ENCODE assay signal across 1 cellular context in the genomic region with DNA sequence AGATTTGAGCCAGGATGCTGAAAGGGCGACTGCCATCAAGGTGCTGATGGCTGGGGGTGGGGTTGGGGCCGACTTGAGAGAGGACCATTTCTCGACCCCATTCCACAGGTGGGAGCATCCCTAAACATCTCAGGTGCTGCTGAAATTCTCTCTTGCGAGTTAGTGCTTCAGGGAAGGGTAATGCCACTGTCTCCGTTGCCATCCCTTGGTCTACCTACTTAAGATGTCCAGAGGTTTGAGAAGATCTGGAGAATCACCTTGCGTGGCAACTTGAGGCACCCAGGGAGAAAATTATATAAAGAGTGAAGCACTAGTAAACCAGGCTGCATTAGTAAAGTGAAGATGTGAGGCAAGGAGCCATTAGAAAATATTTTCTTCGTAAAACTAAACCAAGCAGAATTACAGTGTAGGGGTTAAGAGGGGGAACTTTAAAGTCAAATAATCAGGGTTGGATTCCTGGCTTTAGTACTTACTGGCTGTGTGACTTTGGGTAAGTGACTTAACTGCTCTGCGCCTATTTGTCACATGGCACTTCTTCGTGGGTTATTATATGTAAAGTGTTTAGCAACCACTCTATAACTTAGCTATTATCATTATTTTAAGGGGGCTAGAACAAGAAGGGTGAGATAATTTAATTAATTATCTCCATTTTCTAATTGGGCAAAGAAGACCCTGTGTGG.
TF ChIP-seq lines count a peak whose summit lies in the region.

No MANE protein-coding gene starts in this region.

TF ChIP-seq in HEK293, 187 proteins besides CTCF, POLR2A, EP300 and RAD21 (continued from another document):
- TF ChIP-seq BCL6B (tag by site-specific recombination; IDR thresholded peaks at IDR 0.05) (no peak), ZNF280D (tag by site-specific recombination; IDR thresholded peaks at IDR 0.05) (no peak), SCRT1 (tag by site-specific recombination; IDR thresholded peaks at IDR 0.05; ENCODE audit: borderline replicate concordance) (peak; percentile 81; the same call in 1 of the 2 replicates), HOXC10 (CRISPR knock-in tag; IDR thresholded peaks at IDR 0.05) (no peak), ZEB2 (tag by site-specific recombination; IDR thresholded peaks at IDR 0.05) (0 out of 2 replicates have a peak, but pooled peaks have one; percentile 12), ZNF621 (tag by site-specific recombination; IDR thresholded peaks at IDR 0.05) (no peak), SCRT2 (tag by site-specific recombination; IDR thresholded peaks at IDR 0.05) (peak; percentile 94), PRDM1 (tag by site-specific recombination; IDR thresholded peaks at IDR 0.05) (no peak), ZNF561 (tag by site-specific recombination; IDR thresholded peaks at IDR 0.05; ENCODE audit: borderline replicate concordance) (no peak; the same call in 1 of the 2 replicates), EGR2 (tag by site-specific recombination; IDR thresholded peaks at IDR 0.05; ENCODE audit: low read depth) (no peak), ZBTB21 (tag by site-specific recombination; IDR thresholded peaks at IDR 0.05) (no peak), AEBP2 (tag by site-specific recombination; IDR thresholded peaks at IDR 0.05; ENCODE audit: borderline replicate concordance) (no peak), ZNF175 (tag by site-specific recombination; IDR thresholded peaks at IDR 0.05) (no peak), ZBTB48 (tag by site-specific recombination; IDR thresholded peaks at IDR 0.05) (peak; percentile 4; the same call in 1 of the 2 replicates), ZNF140 (tag by site-specific recombination; IDR thresholded peaks at IDR 0.05) (no peak), BCL11B (tag by site-specific recombination; IDR thresholded peaks at IDR 0.05; ENCODE audit: low read depth) (no peak), ZNF658 (tag by site-specific recombination; IDR thresholded peaks at IDR 0.05) (no peak), BCL11A (tag by site-specific recombination; IDR thresholded peaks at IDR 0.05; ENCODE audit: low read depth) (no peak), RBAK (tag by site-specific recombination; IDR thresholded peaks at IDR 0.05) (no peak), ZBTB17 (tag by site-specific recombination; IDR thresholded peaks at IDR 0.05) (0 out of 2 replicates have a peak, but pooled peaks have one; percentile 11), KLF8 (tag by site-specific recombination; IDR thresholded peaks at IDR 0.05) (no peak), ZBTB1 (tag by site-specific recombination; IDR thresholded peaks at IDR 0.05) (no peak), ZNF560 (tag by site-specific recombination; IDR thresholded peaks at IDR 0.05; ENCODE audit: borderline replicate concordance) (no peak)
- TF ChIP-seq, protein P1, sequence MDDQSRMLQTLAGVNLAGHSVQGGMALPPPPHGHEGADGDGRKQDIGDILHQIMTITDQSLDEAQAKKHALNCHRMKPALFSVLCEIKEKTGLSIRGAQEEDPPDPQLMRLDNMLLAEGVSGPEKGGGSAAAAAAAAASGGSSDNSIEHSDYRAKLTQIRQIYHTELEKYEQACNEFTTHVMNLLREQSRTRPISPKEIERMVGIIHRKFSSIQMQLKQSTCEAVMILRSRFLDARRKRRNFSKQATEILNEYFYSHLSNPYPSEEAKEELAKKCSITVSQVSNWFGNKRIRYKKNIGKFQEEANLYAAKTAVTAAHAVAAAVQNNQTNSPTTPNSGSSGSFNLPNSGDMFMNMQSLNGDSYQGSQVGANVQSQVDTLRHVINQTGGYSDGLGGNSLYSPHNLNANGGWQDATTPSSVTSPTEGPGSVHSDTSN (CRISPR knock-in tag; IDR thresholded peaks at IDR 0.05) = no peak
- TF ChIP-seq, protein P2, sequence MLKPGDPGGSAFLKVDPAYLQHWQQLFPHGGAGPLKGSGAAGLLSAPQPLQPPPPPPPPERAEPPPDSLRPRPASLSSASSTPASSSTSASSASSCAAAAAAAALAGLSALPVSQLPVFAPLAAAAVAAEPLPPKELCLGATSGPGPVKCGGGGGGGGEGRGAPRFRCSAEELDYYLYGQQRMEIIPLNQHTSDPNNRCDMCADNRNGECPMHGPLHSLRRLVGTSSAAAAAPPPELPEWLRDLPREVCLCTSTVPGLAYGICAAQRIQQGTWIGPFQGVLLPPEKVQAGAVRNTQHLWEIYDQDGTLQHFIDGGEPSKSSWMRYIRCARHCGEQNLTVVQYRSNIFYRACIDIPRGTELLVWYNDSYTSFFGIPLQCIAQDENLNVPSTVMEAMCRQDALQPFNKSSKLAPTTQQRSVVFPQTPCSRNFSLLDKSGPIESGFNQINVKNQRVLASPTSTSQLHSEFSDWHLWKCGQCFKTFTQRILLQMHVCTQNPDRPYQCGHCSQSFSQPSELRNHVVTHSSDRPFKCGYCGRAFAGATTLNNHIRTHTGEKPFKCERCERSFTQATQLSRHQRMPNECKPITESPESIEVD (tag by site-specific recombination; IDR thresholded peaks at IDR 0.05) = no peak
- TF ChIP-seq, protein P3, sequence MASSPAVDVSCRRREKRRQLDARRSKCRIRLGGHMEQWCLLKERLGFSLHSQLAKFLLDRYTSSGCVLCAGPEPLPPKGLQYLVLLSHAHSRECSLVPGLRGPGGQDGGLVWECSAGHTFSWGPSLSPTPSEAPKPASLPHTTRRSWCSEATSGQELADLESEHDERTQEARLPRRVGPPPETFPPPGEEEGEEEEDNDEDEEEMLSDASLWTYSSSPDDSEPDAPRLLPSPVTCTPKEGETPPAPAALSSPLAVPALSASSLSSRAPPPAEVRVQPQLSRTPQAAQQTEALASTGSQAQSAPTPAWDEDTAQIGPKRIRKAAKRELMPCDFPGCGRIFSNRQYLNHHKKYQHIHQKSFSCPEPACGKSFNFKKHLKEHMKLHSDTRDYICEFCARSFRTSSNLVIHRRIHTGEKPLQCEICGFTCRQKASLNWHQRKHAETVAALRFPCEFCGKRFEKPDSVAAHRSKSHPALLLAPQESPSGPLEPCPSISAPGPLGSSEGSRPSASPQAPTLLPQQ (tag by site-specific recombination; IDR thresholded peaks at IDR 0.05) = peak; percentile 2; the same call in 1 of the 2 replicates
TF ChIP-seq in HEK293: peak in this region for 7.
